Comparison of ENCODE assay signal across 1 cellular context in the genomic region with DNA sequence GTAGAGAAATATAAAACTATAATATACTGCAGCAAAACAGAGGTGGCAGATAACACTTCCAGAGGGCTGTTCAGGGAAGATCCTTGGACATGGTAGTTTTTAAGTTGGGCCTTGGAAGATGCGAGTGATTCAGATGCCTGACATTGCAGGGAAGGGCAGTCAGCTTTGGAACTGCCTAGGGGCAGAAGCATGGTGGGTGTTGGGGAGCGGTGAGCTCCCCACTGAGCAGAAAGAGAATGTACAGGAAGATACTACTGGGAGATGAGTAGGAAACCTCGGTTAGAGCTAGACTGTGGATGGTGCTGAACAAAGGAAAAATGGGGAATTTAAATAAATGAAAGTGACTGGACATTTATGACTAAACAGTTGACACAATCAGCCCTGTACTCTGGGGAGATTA.
TF ChIP-seq lines count a peak whose summit lies in the region.

No MANE protein-coding gene starts in this region.

TF ChIP-seq in GM23338, 12 proteins besides CTCF, POLR2A, EP300 and RAD21 (continued from another document):
- TF ChIP-seq REST (IDR thresholded peaks at IDR 0.05; ENCODE audit: unreplicated experiment) (no peak), EZH2phosphoT487 (IDR thresholded peaks at IDR 0.05; ENCODE audit: unreplicated experiment) (no peak)
TF ChIP-seq in GM23338: peak in this region for 0.
